ENCODE assay signal across 39 cellular contexts in the genomic region with DNA sequence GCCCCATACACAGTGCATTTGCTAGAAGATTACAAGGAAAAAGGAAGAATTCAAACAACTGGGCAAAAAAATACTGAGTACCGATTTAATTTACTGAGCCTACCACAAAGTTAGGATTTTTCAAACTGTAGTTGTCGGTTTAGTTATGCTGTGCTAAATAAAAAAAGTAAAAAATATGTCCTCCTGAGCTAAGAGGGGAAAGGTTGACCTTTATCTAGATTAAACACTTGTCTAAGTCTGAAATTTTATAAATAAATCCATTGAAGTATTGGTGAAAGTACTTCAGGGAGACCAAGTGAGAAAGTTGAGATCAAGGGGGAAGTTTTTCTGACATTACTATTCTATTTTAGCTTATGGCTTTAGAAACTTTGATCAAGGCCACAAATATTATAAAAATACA. TPM values are rescaled to one million over a fixed set of nuclear protein-coding genes. Genes with fewer than 3 reads are reported as not detected.
"Had no signal": no experiment of that assay in that cellular context is flagged by ENCODE, and none has a peak within 500 bp of the region (broad histone marks: within the 10 kb centered on the region; RNA-seq: fewer than 3 reads in every experiment).

No MANE protein-coding gene starts in this region.

- ATAC-seq: activated naive CD4-positive, alpha-beta T cell treated with anti-CD3 and anti-CD28 coated beads, Interleukin-2, amount 50 U/mL, for 72 hours; activated naive CD8-positive, alpha-beta T cell treated with anti-CD3 and anti-CD28 coated beads, Interleukin-2, amount 50 U/mL, for 24 hours; activated T-cell treated with anti-CD3 and anti-CD28 coated beads, Interleukin-2, amount 50 U/mL, for 4 hours; activated T-cell treated with anti-CD3 and anti-CD28 coated beads, Interleukin-2, amount 50 U/mL, for 72 hours; activated T-helper 17 cell treated with anti-CD3 and anti-CD28 coated beads, Interleukin-2, amount 50 U/mL, for 72 hours; body of pancreas had no signal

- H3K4me3 Mint-ChIP-seq: activated naive CD4-positive, alpha-beta T cell treated with anti-CD3 and anti-CD28 coated beads for 36 hours; activated naive CD4-positive, alpha-beta T cell treated with anti-CD3 and anti-CD28 coated beads, Interleukin-2, amount 10 ng/mL, durations not matched to agents 7 days and 5 days; activated naive CD4-positive, alpha-beta T cell treated with anti-CD3 and anti-CD28 coated beads, Interleukin-2, amount 50 U/mL, for 24 hours; activated naive CD8-positive, alpha-beta T cell; activated naive CD8-positive, alpha-beta T cell treated with anti-CD3 and anti-CD28 coated beads for 36 hours; activated naive CD8-positive, alpha-beta T cell treated with anti-CD3 and anti-CD28 coated beads, Interleukin-2, amount 10 ng/mL, durations not matched to agents 7 days and 5 days; activated naive CD8-positive, alpha-beta T cell treated with anti-CD3 and anti-CD28 coated beads, Interleukin-2, amount 50 U/mL, for 24 hours; activated T-cell treated with anti-CD3 and anti-CD28 coated beads, Interleukin-2, amount 50 U/mL, for 24 hours; activated T-cell treated with anti-CD3 and anti-CD28 coated beads, Interleukin-2, amount 50 U/mL, for 4 hours; activated T-cell treated with anti-CD3 and anti-CD28 coated beads, Interleukin-2, amount 50 U/mL, for 72 hours; activated T-helper 1 cell treated with anti-CD3 and anti-CD28 coated beads, Interleukin-12 subunit alpha, Interleukin-12 subunit beta, Interleukin-2, Interleukin-4 antibody, amounts not matched to agents 30 ng/mL and 10 ng/mL and 1 ng/mL, durations not matched to agents 14 hours and 24 hours and 36 hours; activated T-helper 17 cell treated with anti-CD3 and anti-CD28 coated beads, Interleukin-2, amount 50 U/mL, for 72 hours; brain; central memory CD8-positive, alpha-beta T cell had no signal

- H3K4me1 Mint-ChIP-seq: activated naive CD4-positive, alpha-beta T cell treated with anti-CD3 and anti-CD28 coated beads, Interleukin-2, amount 10 ng/mL, durations not matched to agents 7 days and 5 days; activated naive CD4-positive, alpha-beta T cell treated with anti-CD3 and anti-CD28 coated beads, Interleukin-2, amount 50 U/mL, for 24 hours; activated naive CD8-positive, alpha-beta T cell treated with anti-CD3 and anti-CD28 coated beads for 36 hours; activated naive CD8-positive, alpha-beta T cell treated with anti-CD3 and anti-CD28 coated beads, Interleukin-2, amount 10 ng/mL, durations not matched to agents 7 days and 5 days; activated T-helper 17 cell treated with anti-CD3 and anti-CD28 coated beads, Interleukin-2, amount 50 U/mL, for 72 hours; central memory CD8-positive, alpha-beta T cell had no signal

- DNase-seq: activated effector memory CD4-positive, alpha-beta T cell treated with anti-CD3 and anti-CD28 coated beads, Interleukin-2, amount 50 U/mL, for 16 hours; activated effector memory CD4-positive, alpha-beta T cell treated with Interleukin-2 at 50 U/mL for 16 hours; activated gamma-delta T cell; activated gamma-delta T cell treated with Interleukin-2 at 50 U/mL for 16 hours; activated naive CD4-positive, alpha-beta T cell; activated naive CD4-positive, alpha-beta T cell treated with anti-CD3 and anti-CD28 coated beads for 36 hours; activated naive CD4-positive, alpha-beta T cell treated with anti-CD3 and anti-CD28 coated beads, Interleukin-2, amount 10 ng/mL, durations not matched to agents 7 days and 5 days; activated naive CD4-positive, alpha-beta T cell treated with anti-CD3 and anti-CD28 coated beads, Interleukin-2, amount 50 U/mL, for 16 hours; activated naive CD4-positive, alpha-beta T cell treated with Interleukin-2 at 50 U/mL for 16 hours; activated naive CD8-positive, alpha-beta T cell treated with anti-CD3 and anti-CD28 coated beads for 36 hours; activated naive CD8-positive, alpha-beta T cell treated with anti-CD3 and anti-CD28 coated beads, Interleukin-2, amount 10 ng/mL, durations not matched to agents 7 days and 5 days; activated naive CD8-positive, alpha-beta T cell treated with anti-CD3 and anti-CD28 coated beads, Interleukin-2, amount 50 U/mL, for 24 hours; activated T-cell treated with anti-CD3 and anti-CD28 coated beads for 4 hours; activated T-cell treated with anti-CD3 and anti-CD28 coated beads, Interleukin-2, amount 50 U/mL, for 1 hour; activated T-cell treated with anti-CD3 and anti-CD28 coated beads, Interleukin-2, amount 50 U/mL, for 24 hours; activated T-cell treated with anti-CD3 and anti-CD28 coated beads, Interleukin-2, amount 50 U/mL, for 4 hours; activated T-cell treated with anti-CD3 and anti-CD28 coated beads, Interleukin-2, amount 50 U/mL, for 48 hours; activated T-cell treated with anti-CD3 and anti-CD28 coated beads, Interleukin-2, amount 50 U/mL, for 72 hours; adrenal gland; amniotic stem cell; amygdala; anterior cingulate cortex; aorta; body of pancreas; brain microvascular endothelial cell; caudate nucleus; central memory CD4-positive, alpha-beta T cell; cerebellar nuclear complex had no signal

- H3K36me3 ChIP-seq: adrenal gland, ascending aorta, brain microvascular endothelial cell, breast epithelium, cardiac muscle cell had no signal

- H3K27me3 Mint-ChIP-seq: activated naive CD4-positive, alpha-beta T cell treated with anti-CD3 and anti-CD28 coated beads, Interleukin-2, amount 10 ng/mL, durations not matched to agents 7 days and 5 days; activated naive CD8-positive, alpha-beta T cell treated with anti-CD3 and anti-CD28 coated beads, Interleukin-2, amount 50 U/mL, for 24 hours had no signal

- H3K4me3 ChIP-seq: adrenal gland, ascending aorta, body of pancreas, breast epithelium, cardiac muscle cell had no signal

- H3K9me3 ChIP-seq: adrenal gland, ascending aorta, body of pancreas, breast epithelium had no signal

- H3K27me3 ChIP-seq: adrenal gland, ascending aorta, body of pancreas, brain microvascular endothelial cell, breast epithelium, cardiac muscle cell had no signal

- H3K4me1 ChIP-seq: breast epithelium had no signal

- H3K27ac Mint-ChIP-seq: activated naive CD4-positive, alpha-beta T cell treated with anti-CD3 and anti-CD28 coated beads for 36 hours; activated naive CD4-positive, alpha-beta T cell treated with anti-CD3 and anti-CD28 coated beads, Interleukin-2, amount 10 ng/mL, durations not matched to agents 7 days and 5 days; activated naive CD4-positive, alpha-beta T cell treated with anti-CD3 and anti-CD28 coated beads, Interleukin-2, amount 50 U/mL, for 24 hours; activated naive CD4-positive, alpha-beta T cell treated with anti-CD3 and anti-CD28 coated beads, Interleukin-2, amount 50 U/mL, for 72 hours; activated naive CD8-positive, alpha-beta T cell; activated naive CD8-positive, alpha-beta T cell treated with anti-CD3 and anti-CD28 coated beads for 36 hours; activated naive CD8-positive, alpha-beta T cell treated with anti-CD3 and anti-CD28 coated beads, Interleukin-2, amount 10 ng/mL, durations not matched to agents 7 days and 5 days; activated naive CD8-positive, alpha-beta T cell treated with anti-CD3 and anti-CD28 coated beads, Interleukin-2, amount 50 U/mL, for 24 hours; activated T-cell treated with anti-CD3 and anti-CD28 coated beads, Interleukin-2, amount 50 U/mL, for 24 hours; activated T-cell treated with anti-CD3 and anti-CD28 coated beads, Interleukin-2, amount 50 U/mL, for 72 hours; activated T-helper 1 cell treated with anti-CD3 and anti-CD28 coated beads, Interleukin-12 subunit alpha, Interleukin-12 subunit beta, Interleukin-2, Interleukin-4 antibody, amounts not matched to agents 30 ng/mL and 10 ng/mL and 1 ng/mL, durations not matched to agents 14 hours and 24 hours and 36 hours; activated T-helper 17 cell treated with anti-CD3 and anti-CD28 coated beads, Interleukin-2, amount 50 U/mL, for 72 hours; activated T-helper 2 cell treated with anti-CD3 and anti-CD28 coated beads, Interferon-gamma antibody, Interleukin-2, Interleukin-4, amounts not matched to agents 10 μg/mL and 5 μg/mL and 100 μg/mL, durations not matched to agents 14 hours and 24 hours and 36 hours; brain had no signal

- H3K27ac ChIP-seq: adrenal gland, ascending aorta, body of pancreas, brain microvascular endothelial cell, breast epithelium, cardiac muscle cell had no signal

- H3K9me3 Mint-ChIP-seq: activated naive CD4-positive, alpha-beta T cell treated with anti-CD3 and anti-CD28 coated beads for 36 hours; activated naive CD4-positive, alpha-beta T cell treated with anti-CD3 and anti-CD28 coated beads, Interleukin-2, amount 10 ng/mL, durations not matched to agents 7 days and 5 days; activated naive CD4-positive, alpha-beta T cell treated with anti-CD3 and anti-CD28 coated beads, Interleukin-2, amount 50 U/mL, for 24 hours; activated naive CD4-positive, alpha-beta T cell treated with anti-CD3 and anti-CD28 coated beads, Interleukin-2, amount 50 U/mL, for 72 hours; activated naive CD8-positive, alpha-beta T cell treated with anti-CD3 and anti-CD28 coated beads for 36 hours; activated naive CD8-positive, alpha-beta T cell treated with anti-CD3 and anti-CD28 coated beads, Interleukin-2, amount 10 ng/mL, durations not matched to agents 7 days and 5 days; activated naive CD8-positive, alpha-beta T cell treated with anti-CD3 and anti-CD28 coated beads, Interleukin-2, amount 50 U/mL, for 24 hours; activated T-cell treated with anti-CD3 and anti-CD28 coated beads, Interleukin-2, amount 50 U/mL, for 24 hours; activated T-cell treated with anti-CD3 and anti-CD28 coated beads, Interleukin-2, amount 50 U/mL, for 4 hours; activated T-cell treated with anti-CD3 and anti-CD28 coated beads, Interleukin-2, amount 50 U/mL, for 72 hours; activated T-helper 1 cell treated with anti-CD3 and anti-CD28 coated beads, Interleukin-12 subunit alpha, Interleukin-12 subunit beta, Interleukin-2, Interleukin-4 antibody, amounts not matched to agents 30 ng/mL and 10 ng/mL and 1 ng/mL, durations not matched to agents 14 hours and 24 hours and 36 hours; activated T-helper 17 cell treated with anti-CD3 and anti-CD28 coated beads, Interleukin-2, amount 50 U/mL, for 72 hours; activated T-helper 2 cell treated with anti-CD3 and anti-CD28 coated beads, Interferon-gamma antibody, Interleukin-2, Interleukin-4, amounts not matched to agents 10 μg/mL and 5 μg/mL and 100 μg/mL, durations not matched to agents 14 hours and 24 hours and 36 hours; brain; central memory CD8-positive, alpha-beta T cell had no signal

- H3K36me3 Mint-ChIP-seq: activated naive CD4-positive, alpha-beta T cell treated with anti-CD3 and anti-CD28 coated beads, Interleukin-2, amount 10 ng/mL, durations not matched to agents 7 days and 5 days; activated naive CD4-positive, alpha-beta T cell treated with anti-CD3 and anti-CD28 coated beads, Interleukin-2, amount 50 U/mL, for 24 hours; activated naive CD4-positive, alpha-beta T cell treated with anti-CD3 and anti-CD28 coated beads, Interleukin-2, amount 50 U/mL, for 72 hours; activated naive CD8-positive, alpha-beta T cell; activated naive CD8-positive, alpha-beta T cell treated with anti-CD3 and anti-CD28 coated beads for 36 hours; activated naive CD8-positive, alpha-beta T cell treated with anti-CD3 and anti-CD28 coated beads, Interleukin-2, amount 10 ng/mL, durations not matched to agents 7 days and 5 days; brain had no signal

RNA-seq across cellular contexts. Expression of a gene that starts 19.1 kb away (rescaled TPM):
- total RNA-seq: activated naive CD4-positive, alpha-beta T cell treated with anti-CD3 and anti-CD28 coated beads for 36 hours; activated T-cell treated with anti-CD3 and anti-CD28 coated beads, Interleukin-2, amount 50 U/mL, for 72 hours; activated T-helper 1 cell treated with anti-CD3 and anti-CD28 coated beads, Interleukin-12 subunit alpha, Interleukin-12 subunit beta, Interleukin-2, Interleukin-4 antibody, amounts not matched to agents 30 ng/mL and 10 ng/mL and 1 ng/mL, durations not matched to agents 14 hours and 24 hours and 36 hours; activated T-helper 2 cell treated with anti-CD3 and anti-CD28 coated beads, Interferon-gamma antibody, Interleukin-2, Interleukin-4, amounts not matched to agents 10 μg/mL and 5 μg/mL and 100 μg/mL, durations not matched to agents 14 hours and 24 hours and 36 hours had no signal
